Comparison of ENCODE assay signal across 9 cellular contexts in genomic region chr14:68143341-68143807, GRCh38.
DNase-seq lines count a peak whose midpoint lies in the region; ATAC-seq and TF ChIP-seq lines count a peak whose summit lies in the region.
"Had no signal": no experiment of that assay in that cellular context is flagged by ENCODE, and none has a peak within 500 bp of the region (broad histone marks: within the 10 kb centered on the region; RNA-seq: fewer than 3 reads in every experiment).

No MANE protein-coding gene starts in this region.

- no peaks in the 10 kb centered on the region for H3K27me3 ChIP-seq in esophagus (ENCODE audit: control insufficient read depth in 1 of 2, insufficient read depth in 2 of 2, low read length in 2 of 2)
- no peaks in the 10 kb centered on the region for H3K27me3 ChIP-seq in CD4-positive, alpha-beta T cell (ENCODE audit: control insufficient read depth, insufficient read depth, low read length)

- no peak overlapping the region for H3K4me3 ChIP-seq in esophagus (ENCODE audit: low read depth in 1 of 2, low read length in 2 of 2)

- peaks cover 3% of the 10 kb centered on the region for H3K9me3 Mint-ChIP-seq in CD4-positive, alpha-beta T cell

- H3K36me3 Mint-ChIP-seq in CD4-positive, alpha-beta T cell (ENCODE audit: low read depth), result peaks cover 12% of the 10 kb centered on the region

- intact Hi-C loops in CD4-positive, alpha-beta T cell (cut with DNase I, micrococcal nuclease), result no loop called here

- POLR2A ChIA-PET in CD4-positive, alpha-beta T cell (lab: Charles Lee), result interaction anchor here (0.7 to 1.2 kb wide), 4 partner anchors 8 to 18 kb away, joined by 3 to 4 read pairs (median 3); no protein-coding TSS in a partner anchor

- no peaks in the 10 kb centered on the region for H3K36me3 ChIP-seq in esophagus (ENCODE audit: control insufficient read depth in 2 of 2, insufficient read depth in 2 of 2, low read length in 1 of 2)

- no peaks in the 10 kb centered on the region for H3K27me3 Mint-ChIP-seq in CD4-positive, alpha-beta T cell
- H3K27me3 Mint-ChIP-seq: activated B cell treated with CpG ODN at 0.5 μM for 24 hours had no signal

- no peak overlapping the region for H3K4me3 Mint-ChIP-seq in CD4-positive, alpha-beta T cell
- H3K4me3 Mint-ChIP-seq: activated B cell treated with CpG ODN at 0.5 μM for 24 hours had no signal

- no peaks in the 10 kb centered on the region for H3K9me3 ChIP-seq in esophagus (ENCODE audit: control insufficient read depth in 2 of 2, insufficient read depth in 1 of 2, low read depth in 1 of 2, low read length in 1 of 2)
- no peaks in the 10 kb centered on the region for H3K9me3 ChIP-seq in CD4-positive, alpha-beta T cell (ENCODE audit: control insufficient read depth, low read length)

- DNase-seq in A172 (ENCODE audit: low spot score) (peak; percentile 29), NCI-H460 (ENCODE audit: extremely low read depth, low read depth) (peak; percentile 60), myocyte (ENCODE audit: low read depth) (peak; percentile 98), iPS-NIHi7 (ENCODE audit: extremely low spot score) (no peak), cortex of kidney (lab: John Stamatoyannopoulos, UW) (no peak)
- no peak for DNase-seq in CD4-positive, alpha-beta T cell
- DNase-seq: activated B cell treated with CpG ODN at 0.5 μM for 24 hours had no signal

- no peak overlapping the region for H3K27ac Mint-ChIP-seq in CD4-positive, alpha-beta T cell
- H3K27ac Mint-ChIP-seq: activated B cell treated with CpG ODN at 0.5 μM for 24 hours had no signal

- peak overlapping the region; percentile 48 to 84 for H3K27ac ChIP-seq in esophagus (ENCODE audit: low read depth in 2 of 2, low read length in 1 of 2)
- H3K27ac ChIP-seq in CD4-positive, alpha-beta T cell (ENCODE audit: low read depth, low read length), result no peak overlapping the region

- no peak for TF ChIP-seq CTCF in CD4-positive, alpha-beta T cell (IDR thresholded peaks at IDR 0.05)

- peaks cover 0 to 5% of the 10 kb centered on the region in 2 donors for H3K4me1 ChIP-seq in esophagus (ENCODE audit: control insufficient read depth in 2 of 2, insufficient read depth in 2 of 2, low read length in 1 of 2)

- WGBS in esophagus, 2 donors, result 34 to 35% methylated on average over 3 of the region's 3 CpGs

- H3K4me1 Mint-ChIP-seq in CD4-positive, alpha-beta T cell (ENCODE audit: low read depth), result peaks cover 29% of the 10 kb centered on the region
- H3K4me1 Mint-ChIP-seq: activated B cell treated with CpG ODN at 0.5 μM for 24 hours had no signal

- CTCF ChIA-PET in CD4-positive, alpha-beta T cell (lab: Charles Lee), result interaction anchor here (1.1 kb wide), 1 partner anchor 19 kb away, joined by 4 read pairs; no protein-coding TSS in a partner anchor

- no peak for ATAC-seq in CD4-positive, alpha-beta T cell (ENCODE audit: poor library complexity)
- ATAC-seq in GM21381 (IDR thresholded peaks at IDR 0.05; ENCODE audit: unreplicated experiment), result no peak

Comparison
In these comparisons a context has a peak if more than half of its experiments do, and no peak if none do; other contexts are left out.
1. DNase-seq: peak in A172 (single experiment), NCI-H460 (single experiment) and myocyte (single experiment); none in CD4-positive, alpha-beta T cell (0 of 10), iPS-NIHi7 (single experiment) and cortex of kidney (single experiment).